ENCODE assay signal across 1 cellular context in the genomic region with DNA sequence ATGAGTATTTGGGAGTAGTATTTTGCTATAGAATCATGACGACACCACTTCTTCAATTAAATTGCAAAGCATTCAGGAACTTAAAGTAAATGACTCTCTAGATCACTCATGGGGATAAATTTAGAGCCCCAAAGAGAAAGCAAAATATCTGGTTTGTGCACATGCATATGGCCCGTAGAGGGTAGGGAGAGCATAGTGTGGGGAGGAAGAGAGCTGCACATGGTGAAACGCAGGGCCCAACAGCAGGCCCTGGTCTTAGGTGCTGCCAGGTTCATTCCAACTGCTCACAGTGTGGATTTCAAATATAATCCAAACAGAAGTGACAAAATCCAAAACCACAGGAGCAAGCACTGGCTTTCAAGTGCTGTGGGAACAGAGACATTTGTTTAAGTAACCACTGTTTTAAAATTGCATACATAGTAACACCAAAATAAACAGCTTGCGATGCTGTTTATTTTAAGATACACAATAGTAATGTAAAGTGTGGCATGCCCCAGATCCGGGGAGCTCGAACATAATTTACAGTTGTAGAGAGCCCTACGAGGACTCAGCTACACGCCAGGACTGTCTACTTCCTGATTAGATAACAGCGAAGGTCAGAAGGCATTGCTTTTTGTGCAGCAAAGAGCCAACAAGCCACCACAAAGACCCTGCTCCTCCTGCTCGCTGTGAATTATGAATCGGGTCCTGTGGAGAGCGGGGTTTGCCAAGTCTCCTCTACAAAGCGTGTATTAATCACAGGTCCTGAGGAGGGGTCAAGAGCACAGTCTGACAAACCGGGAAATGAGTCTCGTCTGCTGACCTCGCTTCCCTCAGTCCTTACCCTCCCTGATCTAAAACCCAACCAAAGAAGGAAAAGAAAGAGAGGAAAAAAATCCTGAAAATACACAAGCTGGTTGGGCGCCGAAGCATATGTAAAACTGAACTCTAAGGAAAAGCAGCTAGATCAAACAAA.
TF ChIP-seq lines count a peak whose summit lies in the region.

No MANE protein-coding gene starts in this region.

TF ChIP-seq in HepG2, 621 proteins besides CTCF, POLR2A, EP300 and RAD21 (continued from another document and continues in another):
- TF ChIP-seq ZBTB39 (CRISPR knock-in tag; IDR thresholded peaks at IDR 0.05) (no peak), ZNF276 (CRISPR knock-in tag; IDR thresholded peaks at IDR 0.05; ENCODE audit: low read depth) (no peak), ZNF224 (CRISPR knock-in tag; IDR thresholded peaks at IDR 0.05) (no peak), SIN3B (IDR thresholded peaks at IDR 0.05; ENCODE audit: low read length) (no peak), ZNF589 (CRISPR knock-in tag; conservative IDR thresholded peaks at IDR 0.05) (no peak), ZNF639 (CRISPR knock-in tag; conservative IDR thresholded peaks at IDR 0.05) (no peak), NKX3-1 (CRISPR knock-in tag; IDR thresholded peaks at IDR 0.05) (no peak), ZNF333 (CRISPR knock-in tag; IDR thresholded peaks at IDR 0.05; ENCODE audit: borderline replicate concordance) (no peak), SALL2 (CRISPR knock-in tag; IDR thresholded peaks at IDR 0.05) (no peak), ZFP41 (CRISPR knock-in tag; IDR thresholded peaks at IDR 0.05; ENCODE audit: borderline replicate concordance) (no peak), ZBTB8A (CRISPR knock-in tag; IDR thresholded peaks at IDR 0.05; ENCODE audit: borderline replicate concordance, low read depth) (no peak), HDAC2 (CRISPR knock-in tag; IDR thresholded peaks at IDR 0.05) (0 out of 2 replicates have a peak, but pooled peaks have one; percentile 40), CEBPG (CRISPR knock-in tag; IDR thresholded peaks at IDR 0.05) (no peak), TFAP4 (IDR thresholded peaks at IDR 0.05; ENCODE audit: borderline replicate concordance, low read depth) (no peak), ZNF350 (CRISPR knock-in tag; IDR thresholded peaks at IDR 0.05; ENCODE audit: borderline replicate concordance, low read depth) (no peak), EZH2 (conservative IDR thresholded peaks at IDR 0.05; ENCODE audit: low read depth, low read length) (no peak), ZNF382 (CRISPR knock-in tag; IDR thresholded peaks at IDR 0.05; ENCODE audit: borderline replicate concordance) (no peak), ZBTB43 (CRISPR knock-in tag; conservative IDR thresholded peaks at IDR 0.05) (no peak), MIER2 (CRISPR knock-in tag; IDR thresholded peaks at IDR 0.05) (no peak), ZNF510 (CRISPR knock-in tag; IDR thresholded peaks at IDR 0.05; ENCODE audit: low read depth) (no peak), PAXIP1 (CRISPR knock-in tag; conservative IDR thresholded peaks at IDR 0.05) (peak; percentile 50), ZNF3 (CRISPR knock-in tag; IDR thresholded peaks at IDR 0.05) (no peak), PHF5A (CRISPR knock-in tag; IDR thresholded peaks at IDR 0.05; ENCODE audit: low read depth, unreplicated experiment) (no peak), ETV6 (CRISPR knock-in tag; conservative IDR thresholded peaks at IDR 0.05) (no peak)
- TF ChIP-seq, protein P1, sequence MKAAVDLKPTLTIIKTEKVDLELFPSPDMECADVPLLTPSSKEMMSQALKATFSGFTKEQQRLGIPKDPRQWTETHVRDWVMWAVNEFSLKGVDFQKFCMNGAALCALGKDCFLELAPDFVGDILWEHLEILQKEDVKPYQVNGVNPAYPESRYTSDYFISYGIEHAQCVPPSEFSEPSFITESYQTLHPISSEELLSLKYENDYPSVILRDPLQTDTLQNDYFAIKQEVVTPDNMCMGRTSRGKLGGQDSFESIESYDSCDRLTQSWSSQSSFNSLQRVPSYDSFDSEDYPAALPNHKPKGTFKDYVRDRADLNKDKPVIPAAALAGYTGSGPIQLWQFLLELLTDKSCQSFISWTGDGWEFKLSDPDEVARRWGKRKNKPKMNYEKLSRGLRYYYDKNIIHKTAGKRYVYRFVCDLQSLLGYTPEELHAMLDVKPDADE (CRISPR knock-in tag; IDR thresholded peaks at IDR 0.05), result no peak
- TF ChIP-seq, protein P2, sequence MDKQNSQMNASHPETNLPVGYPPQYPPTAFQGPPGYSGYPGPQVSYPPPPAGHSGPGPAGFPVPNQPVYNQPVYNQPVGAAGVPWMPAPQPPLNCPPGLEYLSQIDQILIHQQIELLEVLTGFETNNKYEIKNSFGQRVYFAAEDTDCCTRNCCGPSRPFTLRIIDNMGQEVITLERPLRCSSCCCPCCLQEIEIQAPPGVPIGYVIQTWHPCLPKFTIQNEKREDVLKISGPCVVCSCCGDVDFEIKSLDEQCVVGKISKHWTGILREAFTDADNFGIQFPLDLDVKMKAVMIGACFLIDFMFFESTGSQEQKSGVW (CRISPR knock-in tag; IDR thresholded peaks at IDR 0.05; ENCODE audit: borderline replicate concordance), result no peak
- TF ChIP-seq, protein P3, sequence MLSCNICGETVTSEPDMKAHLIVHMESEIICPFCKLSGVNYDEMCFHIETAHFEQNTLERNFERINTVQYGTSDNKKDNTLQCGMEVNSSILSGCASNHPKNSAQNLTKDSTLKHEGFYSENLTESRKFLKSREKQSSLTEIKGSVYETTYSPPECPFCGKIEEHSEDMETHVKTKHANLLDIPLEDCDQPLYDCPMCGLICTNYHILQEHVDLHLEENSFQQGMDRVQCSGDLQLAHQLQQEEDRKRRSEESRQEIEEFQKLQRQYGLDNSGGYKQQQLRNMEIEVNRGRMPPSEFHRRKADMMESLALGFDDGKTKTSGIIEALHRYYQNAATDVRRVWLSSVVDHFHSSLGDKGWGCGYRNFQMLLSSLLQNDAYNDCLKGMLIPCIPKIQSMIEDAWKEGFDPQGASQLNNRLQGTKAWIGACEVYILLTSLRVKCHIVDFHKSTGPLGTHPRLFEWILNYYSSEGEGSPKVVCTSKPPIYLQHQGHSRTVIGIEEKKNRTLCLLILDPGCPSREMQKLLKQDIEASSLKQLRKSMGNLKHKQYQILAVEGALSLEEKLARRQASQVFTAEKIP (CRISPR knock-in tag; IDR thresholded peaks at IDR 0.05; ENCODE audit: borderline replicate concordance), result no peak
- TF ChIP-seq, protein P4, sequence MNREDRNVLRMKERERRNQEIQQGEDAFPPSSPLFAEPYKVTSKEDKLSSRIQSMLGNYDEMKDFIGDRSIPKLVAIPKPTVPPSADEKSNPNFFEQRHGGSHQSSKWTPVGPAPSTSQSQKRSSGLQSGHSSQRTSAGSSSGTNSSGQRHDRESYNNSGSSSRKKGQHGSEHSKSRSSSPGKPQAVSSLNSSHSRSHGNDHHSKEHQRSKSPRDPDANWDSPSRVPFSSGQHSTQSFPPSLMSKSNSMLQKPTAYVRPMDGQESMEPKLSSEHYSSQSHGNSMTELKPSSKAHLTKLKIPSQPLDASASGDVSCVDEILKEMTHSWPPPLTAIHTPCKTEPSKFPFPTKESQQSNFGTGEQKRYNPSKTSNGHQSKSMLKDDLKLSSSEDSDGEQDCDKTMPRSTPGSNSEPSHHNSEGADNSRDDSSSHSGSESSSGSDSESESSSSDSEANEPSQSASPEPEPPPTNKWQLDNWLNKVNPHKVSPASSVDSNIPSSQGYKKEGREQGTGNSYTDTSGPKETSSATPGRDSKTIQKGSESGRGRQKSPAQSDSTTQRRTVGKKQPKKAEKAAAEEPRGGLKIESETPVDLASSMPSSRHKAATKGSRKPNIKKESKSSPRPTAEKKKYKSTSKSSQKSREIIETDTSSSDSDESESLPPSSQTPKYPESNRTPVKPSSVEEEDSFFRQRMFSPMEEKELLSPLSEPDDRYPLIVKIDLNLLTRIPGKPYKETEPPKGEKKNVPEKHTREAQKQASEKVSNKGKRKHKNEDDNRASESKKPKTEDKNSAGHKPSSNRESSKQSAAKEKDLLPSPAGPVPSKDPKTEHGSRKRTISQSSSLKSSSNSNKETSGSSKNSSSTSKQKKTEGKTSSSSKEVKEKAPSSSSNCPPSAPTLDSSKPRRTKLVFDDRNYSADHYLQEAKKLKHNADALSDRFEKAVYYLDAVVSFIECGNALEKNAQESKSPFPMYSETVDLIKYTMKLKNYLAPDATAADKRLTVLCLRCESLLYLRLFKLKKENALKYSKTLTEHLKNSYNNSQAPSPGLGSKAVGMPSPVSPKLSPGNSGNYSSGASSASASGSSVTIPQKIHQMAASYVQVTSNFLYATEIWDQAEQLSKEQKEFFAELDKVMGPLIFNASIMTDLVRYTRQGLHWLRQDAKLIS (CRISPR knock-in tag; IDR thresholded peaks at IDR 0.05), result no peak
- TF ChIP-seq, protein P5, sequence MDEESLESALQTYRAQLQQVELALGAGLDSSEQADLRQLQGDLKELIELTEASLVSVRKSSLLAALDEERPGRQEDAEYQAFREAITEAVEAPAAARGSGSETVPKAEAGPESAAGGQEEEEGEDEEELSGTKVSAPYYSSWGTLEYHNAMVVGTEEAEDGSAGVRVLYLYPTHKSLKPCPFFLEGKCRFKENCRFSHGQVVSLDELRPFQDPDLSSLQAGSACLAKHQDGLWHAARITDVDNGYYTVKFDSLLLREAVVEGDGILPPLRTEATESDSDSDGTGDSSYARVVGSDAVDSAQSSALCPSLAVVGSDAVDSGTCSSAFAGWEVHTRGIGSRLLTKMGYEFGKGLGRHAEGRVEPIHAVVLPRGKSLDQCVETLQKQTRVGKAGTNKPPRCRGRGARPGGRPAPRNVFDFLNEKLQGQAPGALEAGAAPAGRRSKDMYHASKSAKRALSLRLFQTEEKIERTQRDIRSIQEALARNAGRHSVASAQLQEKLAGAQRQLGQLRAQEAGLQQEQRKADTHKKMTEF (CRISPR knock-in tag; IDR thresholded peaks at IDR 0.05), result no peak; the same call in 1 of the 2 replicates
